Comparison of ENCODE assay signal across 6 cellular contexts in genomic region chr20:48552550-48552949, GRCh38.
"Had no signal": no experiment of that assay in that cellular context is flagged by ENCODE, and none has a peak within 500 bp of the region (broad histone marks: within the 10 kb centered on the region; RNA-seq: fewer than 3 reads in every experiment).

No MANE protein-coding gene starts in this region.

- DNase-seq: GOT3, H7, IMR-90, KG1 had no signal

- ATAC-seq: HCT116, K562 had no signal

- FAIRE-seq: K562 had no signal
